Comparison of ENCODE assay signal across 15 cellular contexts in genomic region chr19:1136201-1136600, GRCh38. TPM values are rescaled to one million over a fixed set of nuclear protein-coding genes. Genes with fewer than 3 reads are reported as not detected.
DNase-seq lines count a peak whose midpoint lies in the region; ATAC-seq and TF ChIP-seq lines count a peak whose summit lies in the region.
"Had no signal": no experiment of that assay in that cellular context is flagged by ENCODE, and none has a peak within 500 bp of the region (broad histone marks: within the 10 kb centered on the region; RNA-seq: fewer than 3 reads in every experiment).

No MANE protein-coding gene starts in this region.

- peak overlapping the region; percentile 17 for H3K4me3 Mint-ChIP-seq in activated B cell treated with CpG ODN at 0.5 μM for 24 hours

- CTCF ChIA-PET in activated B cell treated with CpG ODN at 0.5 μM for 24 hours (lab: Charles Lee), result no interaction called here

- H3K36me3 Mint-ChIP-seq in activated B cell treated with CpG ODN at 0.5 μM for 24 hours (ENCODE audit: low read depth), result peaks cover 13% of the 10 kb centered on the region

- DNase-seq in left ventricle myocardium inferior, result no peak
- DNase-seq in right atrium auricular region (ENCODE audit: low spot score), result no peak
- DNase-seq in activated B cell treated with CpG ODN at 0.5 μM for 24 hours, result no peak
- DNase-seq in vagina (ENCODE audit: extremely low spot score in 2 of 2), result no peak
- no peak for DNase-seq in effector memory CD4-positive, alpha-beta T cell
- DNase-seq: activated gamma-delta T cell, BE2C, Karpas-422, NCI-H526 treated with DMSO at 0.1 percent for 48 hours, retina had no signal

- H3K27me3 Mint-ChIP-seq in activated B cell treated with CpG ODN at 0.5 μM for 24 hours, result no peaks in the 10 kb centered on the region

- H3K36me3 ChIP-seq in left ventricle myocardium inferior (peaks cover 9% of the 10 kb centered on the region), right atrium auricular region (peaks cover 6% of the 10 kb centered on the region), mucosa of rectum (ENCODE audit: control insufficient read depth in 2 of 2, insufficient read depth in 2 of 2, low read length in 2 of 2) (no peaks in the 10 kb centered on the region), vagina (no peaks in the 10 kb centered on the region)
- no peaks in the 10 kb centered on the region for H3K36me3 ChIP-seq in effector memory CD4-positive, alpha-beta T cell (ENCODE audit: control insufficient read depth, insufficient read depth, low read length)

- TF ChIP-seq CTCF in left ventricle myocardium inferior (IDR thresholded peaks at IDR 0.05; ENCODE audit: borderline replicate concordance), result no peak
- no peak for TF ChIP-seq CTCF in right atrium auricular region (IDR thresholded peaks at IDR 0.05)
- TF ChIP-seq CTCF in activated B cell treated with CpG ODN at 0.5 μM for 24 hours (IDR thresholded peaks at IDR 0.05), result no peak
- no peak for TF ChIP-seq CTCF in vagina (IDR thresholded peaks at IDR 0.05)

- peak overlapping the region; percentile 24 to 44 for H3K9ac ChIP-seq in mucosa of rectum (ENCODE audit: low read depth in 1 of 2, low read length in 2 of 2)

- H3K27ac Mint-ChIP-seq in activated B cell treated with CpG ODN at 0.5 μM for 24 hours, result no peak overlapping the region

- H3K27ac ChIP-seq in left ventricle myocardium inferior (replicated peaks) (peak overlapping the region; percentile 30), right atrium auricular region (no peak overlapping the region), mucosa of rectum (ENCODE audit: low read depth in 2 of 2, low read length in 2 of 2) (peak overlapping the region; percentile 75 to 82), vagina (peak overlapping the region; percentile 1)
- no peak overlapping the region for H3K27ac ChIP-seq in effector memory CD4-positive, alpha-beta T cell (ENCODE audit: insufficient read depth, low read length, poor library complexity, severe bottlenecking)

- intact Hi-C loops in left ventricle myocardium inferior (cut with micrococcal nuclease), result no loop called here
- intact Hi-C loops in activated B cell treated with CpG ODN at 0.5 μM for 24 hours (cut with micrococcal nuclease), result no loop called here
- intact Hi-C loops in vagina (cut with DNase I), result no loop called here

- peaks cover 44% of the 10 kb centered on the region for H3K4me1 ChIP-seq in left ventricle myocardium inferior
- H3K4me1 ChIP-seq in right atrium auricular region, result peaks cover 0 to 39% of the 10 kb centered on the region in 2 donors
- peaks cover 33 to 36% of the 10 kb centered on the region in 2 donors for H3K4me1 ChIP-seq in mucosa of rectum (ENCODE audit: control insufficient read depth in 2 of 2, insufficient read depth in 2 of 2, low read length in 2 of 2)
- peaks cover 57% of the 10 kb centered on the region for H3K4me1 ChIP-seq in vagina
- H3K4me1 ChIP-seq in effector memory CD4-positive, alpha-beta T cell (ENCODE audit: control insufficient read depth, insufficient read depth, low read length, poor library complexity, severe bottlenecking), result peaks cover 24% of the 10 kb centered on the region
- H3K4me1 ChIP-seq: BE2C had no signal

- POLR2A ChIA-PET in activated B cell treated with CpG ODN at 0.5 μM for 24 hours (lab: Charles Lee), result interaction anchor here (1.2 kb wide), 1 partner anchor 133 kb away, joined by 3 read pairs; the partner anchor contains the start of gene CIRBP

- H3K4me1 Mint-ChIP-seq in activated B cell treated with CpG ODN at 0.5 μM for 24 hours, result peaks cover 29% of the 10 kb centered on the region

- no peaks in the 10 kb centered on the region for H3K9me3 Mint-ChIP-seq in activated B cell treated with CpG ODN at 0.5 μM for 24 hours

- no peaks in the 10 kb centered on the region for H3K9me3 ChIP-seq in left ventricle myocardium inferior (replicated peaks)
- no peaks in the 10 kb centered on the region for H3K9me3 ChIP-seq in right atrium auricular region
- no peaks in the 10 kb centered on the region for H3K9me3 ChIP-seq in mucosa of rectum (ENCODE audit: control insufficient read depth in 2 of 2, low read length in 2 of 2)
- no peaks in the 10 kb centered on the region for H3K9me3 ChIP-seq in vagina
- H3K9me3 ChIP-seq in effector memory CD4-positive, alpha-beta T cell (ENCODE audit: control insufficient read depth, low read length), result no peaks in the 10 kb centered on the region
- H3K9me3 ChIP-seq: BE2C had no signal

- no peak for TF ChIP-seq POLR2A in vagina (IDR thresholded peaks at IDR 0.05)

- ATAC-seq in activated B cell treated with CpG ODN at 0.5 μM for 24 hours (ENCODE audit: low read depth) (no peak), GM21529 (IDR thresholded peaks at IDR 0.05; ENCODE audit: unreplicated experiment) (no peak), HG03039 (IDR thresholded peaks at IDR 0.05; ENCODE audit: unreplicated experiment) (no peak)
- ATAC-seq: activated CD4-positive, CD25-positive, alpha-beta regulatory T cell treated with anti-CD3 and anti-CD28 coated beads, Interleukin-2, amount 50 U/mL, for 24 hours; SK-N-SH treated with all-trans-retinoic acid at 6 μM for 48 hours had no signal

- H3K27me3 ChIP-seq in left ventricle myocardium inferior (ENCODE audit: low read depth), result no peaks in the 10 kb centered on the region
- H3K27me3 ChIP-seq in right atrium auricular region, result no peaks in the 10 kb centered on the region
- H3K27me3 ChIP-seq in mucosa of rectum (ENCODE audit: control insufficient read depth in 2 of 2, insufficient read depth in 2 of 2, low read length in 2 of 2), result no peaks in the 10 kb centered on the region
- no peaks in the 10 kb centered on the region for H3K27me3 ChIP-seq in vagina
- H3K27me3 ChIP-seq in effector memory CD4-positive, alpha-beta T cell (replicated peaks; ENCODE audit: control insufficient read depth, insufficient read depth, low read length, poor library complexity, severe bottlenecking), result no peaks in the 10 kb centered on the region
- H3K27me3 ChIP-seq: BE2C had no signal

- H3K4me3 ChIP-seq in left ventricle myocardium inferior (no peak overlapping the region), right atrium auricular region (no peak overlapping the region), mucosa of rectum (ENCODE audit: low read length in 2 of 2) (peak overlapping the region; percentile 7 to 19), vagina (no peak overlapping the region)
- H3K4me3 ChIP-seq in effector memory CD4-positive, alpha-beta T cell (ENCODE audit: insufficient read depth, low read depth, low read length, poor library complexity, severe bottlenecking), result no peak overlapping the region

RNA-seq across cellular contexts. Expression of gene GPX4, which starts 32.4 kb away (rescaled TPM):
- total RNA-seq in left ventricle myocardium inferior (327 TPM), right atrium auricular region (100 to 1,000 TPM; 404 to 529 TPM), activated B cell treated with CpG ODN at 0.5 μM for 24 hours (213 and 218 TPM in 2 replicates), vagina (524 TPM)

RNA-seq across cellular contexts. Expression of gene SBNO2, which starts 37.9 kb away (rescaled TPM):
- 16.9 TPM for total RNA-seq in left ventricle myocardium inferior
- total RNA-seq in right atrium auricular region, result 10 to 100 TPM; 14.7 to 17.7 TPM
- 111 and 127 TPM in 2 replicates for total RNA-seq in activated B cell treated with CpG ODN at 0.5 μM for 24 hours
- total RNA-seq in vagina, result 54.0 TPM

RNA-seq across cellular contexts. Expression of gene POLR2E, which starts 41.0 kb away (rescaled TPM):
- 140 TPM for total RNA-seq in left ventricle myocardium inferior
- 100 to 1,000 TPM; 149 to 252 TPM for total RNA-seq in right atrium auricular region
- total RNA-seq in activated B cell treated with CpG ODN at 0.5 μM for 24 hours, result 173 and 184 TPM in 2 replicates
- total RNA-seq in vagina, result 83.7 TPM

Comparison
In these comparisons a context has a peak if more than half of its experiments do, and no peak if none do; other contexts are left out.
1. H3K27ac ChIP-seq: peak in left ventricle myocardium inferior (single experiment), mucosa of rectum (2 of 2) and vagina (single experiment); none in right atrium auricular region (0 of 2) and effector memory CD4-positive, alpha-beta T cell (single experiment).
2. H3K4me3 ChIP-seq: peak in mucosa of rectum (2 of 2); none in left ventricle myocardium inferior (single experiment), right atrium auricular region (0 of 2), vagina (0 of 2) and effector memory CD4-positive, alpha-beta T cell (single experiment).